ENCODE assay signal across 21 cellular contexts in the genomic region with DNA sequence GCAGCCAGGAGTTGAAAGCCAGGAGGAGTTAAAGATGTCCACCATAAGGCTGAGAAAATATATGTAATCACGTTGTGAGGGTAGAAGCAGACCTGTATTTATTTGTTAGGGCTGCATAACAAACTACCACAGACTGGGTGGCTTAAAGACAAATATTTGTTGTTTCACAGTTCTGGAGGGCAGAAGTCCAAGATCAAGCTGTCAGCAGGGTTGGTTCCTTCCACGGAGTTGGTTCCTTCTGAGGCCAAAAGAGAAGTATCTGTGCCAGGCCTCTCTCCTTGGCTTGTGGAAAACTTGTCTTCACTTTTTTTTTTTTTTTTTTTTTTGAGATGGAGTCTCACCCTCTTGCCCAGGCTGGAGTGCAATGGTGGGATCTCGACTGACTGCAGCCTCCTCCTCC.
"Had no signal": no experiment of that assay in that cellular context is flagged by ENCODE, and none has a peak within 500 bp of the region (broad histone marks: within the 10 kb centered on the region; RNA-seq: fewer than 3 reads in every experiment).

No MANE protein-coding gene starts in this region.

- H3K27ac ChIP-seq: adrenal gland, body of pancreas, epithelial cell of prostate, esophagus squamous epithelium had no signal

- DNase-seq: activated CD4-positive, alpha-beta T cell treated with anti-CD3 and anti-CD28 coated beads for 48 hours; activated CD4-positive, alpha-beta T cell treated with anti-CD3 and anti-CD28 coated beads, Interleukin-2, amount 50 U/mL, for 1 hour; activated CD4-positive, alpha-beta T cell treated with anti-CD3 and anti-CD28 coated beads, Interleukin-2, amount 50 U/mL, for 48 hours; activated CD8-positive, alpha-beta memory T cell treated with anti-CD3 and anti-CD28 coated beads for 24 hours; activated CD8-positive, alpha-beta T cell treated with anti-CD3 and anti-CD28 coated beads for 36 hours; activated effector memory CD4-positive, alpha-beta T cell treated with Interleukin-2 at 50 U/mL for 16 hours; activated naive CD4-positive, alpha-beta T cell treated with anti-CD3 and anti-CD28 coated beads for 36 hours; activated naive CD8-positive, alpha-beta T cell treated with anti-CD3 and anti-CD28 coated beads for 36 hours; activated naive CD8-positive, alpha-beta T cell treated with anti-CD3 and anti-CD28 coated beads, Interleukin-2, amount 50 U/mL, for 24 hours; activated T-cell treated with anti-CD3 and anti-CD28 coated beads, Interleukin-2, amount 50 U/mL, for 4 hours; adrenal gland; amygdala; aorta; cortex of kidney; effector CD8-positive, alpha-beta T cell; esophagus squamous epithelium; foreskin melanocyte; head of caudate nucleus; T-helper 2 cell had no signal

- H3K36me3 ChIP-seq: adrenal gland had no signal

- H3K4me1 ChIP-seq: adrenal gland, body of pancreas, esophagus squamous epithelium had no signal

- H3K4me3 ChIP-seq: adrenal gland, body of pancreas, esophagus squamous epithelium had no signal

- H3K9me3 ChIP-seq: adrenal gland, body of pancreas, esophagus squamous epithelium had no signal

- H3K27me3 ChIP-seq: adrenal gland, body of pancreas, esophagus squamous epithelium had no signal
